ENCODE assay signal across 8 cellular contexts in genomic region chr10:102065561-102066420, GRCh38. TPM values are rescaled to one million over a fixed set of nuclear protein-coding genes. Genes with fewer than 3 reads are reported as not detected.
DNase-seq lines count a peak whose midpoint lies in the region; ATAC-seq and TF ChIP-seq lines count a peak whose summit lies in the region.

No MANE protein-coding gene starts in this region.

- H3K36me3 Mint-ChIP-seq in nephron progenitor cell (ENCODE audit: low read depth): no peaks in the 10 kb centered on the region

- H3K9me3 ChIP-seq in ES-I3 (ENCODE audit: control insufficient read depth, insufficient read depth, low read length): no peaks in the 10 kb centered on the region
- H3K9me3 ChIP-seq in HUES64 (ENCODE audit: insufficient read depth, low read depth, low read length): no peaks in the 10 kb centered on the region

- H3K36me3 ChIP-seq in ES-I3 (ENCODE audit: insufficient read depth, low read length): no peaks in the 10 kb centered on the region
- H3K36me3 ChIP-seq in HUES64 (ENCODE audit: insufficient read depth, low read length): peaks cover 11% of the 10 kb centered on the region; the same call in 1 of the 2 replicates

- H3K27ac Mint-ChIP-seq in nephron progenitor cell: no peak overlapping the region

- 15% methylated on average over 64 of the region's 64 CpGs for WGBS in HUES64

- DNase-seq in activated T-cell treated with anti-CD3 and anti-CD28 coated beads, Interleukin-2, amount 50 U/mL, for 1 hour: peak; percentile 39
- DNase-seq in fibroblast of pulmonary artery (ENCODE audit: low read depth): peak; percentile 22
- peak; percentile 63 for DNase-seq in nephron progenitor cell
- DNase-seq in NCI-H2107 treated with DMSO at 0.1 percent for 48 hours (lab: John Stamatoyannopoulos, UW; ENCODE audit: unreplicated experiment): no peak
- no peak for DNase-seq in kidney glomerular epithelial cell (lab: John Stamatoyannopoulos, UW)

- peak overlapping the region; percentile 87 for H3K4me3 Mint-ChIP-seq in nephron progenitor cell

- H3K4me1 ChIP-seq in ES-I3 (ENCODE audit: insufficient read depth, low read length) (no peaks in the 10 kb centered on the region), HUES64 (ENCODE audit: insufficient read depth, low read length) (no peaks in the 10 kb centered on the region)

- H3K9me3 Mint-ChIP-seq in nephron progenitor cell: no peaks in the 10 kb centered on the region

- H3K27me3 Mint-ChIP-seq in nephron progenitor cell (ENCODE audit: low read depth, poor library complexity): peaks cover 35% of the 10 kb centered on the region

- no peaks in the 10 kb centered on the region; the same call in 1 of the 2 replicates for H3K27me3 ChIP-seq in HUES64 (ENCODE audit: insufficient read depth, low read length)

- peaks cover 7% of the 10 kb centered on the region for H3K4me1 Mint-ChIP-seq in nephron progenitor cell

- peak; percentile 26 for ATAC-seq in GM21526 (IDR thresholded peaks at IDR 0.05; ENCODE audit: low FRiP score, unreplicated experiment)

- H3K9ac ChIP-seq in ES-I3 (ENCODE audit: low read depth, low read length): peak overlapping the region; percentile 96
- peak overlapping the region; percentile 86 for H3K9ac ChIP-seq in HUES64 (ENCODE audit: low read depth, low read length)

- TF ChIP-seq CTCF in fibroblast of pulmonary artery (IDR thresholded peaks at IDR 0.05; ENCODE audit: low read length, missing control alignments) (no peak), nephron progenitor cell (IDR thresholded peaks at IDR 0.05) (no peak)

- H3K4me3 ChIP-seq in HUES64 (ENCODE audit: low read length): peak overlapping the region; percentile 88
- H3K4me3 ChIP-seq in fibroblast of pulmonary artery (replicated peaks; ENCODE audit: low read depth, low read length): peak overlapping the region; percentile 73

- peak overlapping the region; percentile 20; the same call in 1 of the 2 replicates for H3K27ac ChIP-seq in HUES64 (ENCODE audit: low read depth, low read length)

RNA-seq across cellular contexts. Expression of gene HPS6, which starts 0.6 kb away (rescaled TPM):
- polyA plus RNA-seq in HUES64 (2013, experiment 1 of 2): 7.5 TPM
- polyA plus RNA-seq in HUES64 (2013, experiment 2 of 2): 9.8 TPM

RNA-seq across cellular contexts. Expression of gene ARMH3, which starts 9.8 kb away (rescaled TPM):
- 12.2 TPM for polyA plus RNA-seq in HUES64 (2013, experiment 1 of 2)
- polyA plus RNA-seq in HUES64 (2013, experiment 2 of 2): 11.8 TPM

RNA-seq across cellular contexts. Expression of gene LDB1, which starts 54.4 kb away (rescaled TPM):
- polyA plus RNA-seq in HUES64 (2013, experiment 1 of 2): 63.6 TPM
- 69.2 TPM for polyA plus RNA-seq in HUES64 (2013, experiment 2 of 2)

Comparison
In these comparisons a context has a peak if more than half of its experiments do, and no peak if none do; other contexts are left out.
1. DNase-seq: peak in activated T-cell treated with anti-CD3 and anti-CD28 coated beads, Interleukin-2, amount 50 U/mL, for 1 hour (single experiment), fibroblast of pulmonary artery (single experiment) and nephron progenitor cell (single experiment); none in NCI-H2107 treated with DMSO at 0.1 percent for 48 hours (single experiment) and kidney glomerular epithelial cell (single experiment).